Comparison of ENCODE assay signal across 23 cellular contexts in genomic region chr2:187826023-187826422, GRCh38.
DNase-seq lines count a peak whose midpoint lies in the region; ATAC-seq, FAIRE-seq and TF ChIP-seq lines count a peak whose summit lies in the region.
"Had no signal": no experiment of that assay in that cellular context is flagged by ENCODE, and none has a peak within 500 bp of the region (broad histone marks: within the 10 kb centered on the region; RNA-seq: fewer than 3 reads in every experiment).

No MANE protein-coding gene starts in this region.

- ATAC-seq in Right ventricle myocardium inferior, result no peak
- ATAC-seq: activated CD8-positive, alpha-beta T cell treated with anti-CD3 and anti-CD28 coated beads, Interleukin-2, amount 10 ng/mL, durations not matched to agents 7 days and 5 days; activated T-cell treated with anti-CD3 and anti-CD28 coated beads, Interleukin-2, amount 50 U/mL, for 72 hours; foreskin keratinocyte; K562; stimulated activated naive CD8-positive, alpha-beta T cell treated with anti-CD3 and anti-CD28 coated beads, Interleukin-15, amount 100 ng/mL, for 72 hours had no signal

- no peak overlapping the region for H2AFZ ChIP-seq in astrocyte (ENCODE audit: low read depth, low read length)
- H2AFZ ChIP-seq: neural progenitor cell had no signal

- H3K27ac ChIP-seq in astrocyte (ENCODE audit: low read depth, low read length) (no peak overlapping the region), endodermal cell (ENCODE audit: low read depth, low read length) (no peak overlapping the region)
- H3K27ac ChIP-seq: foreskin keratinocyte, neural progenitor cell, right atrium auricular region, VCaP had no signal

- H3K9me3 Mint-ChIP-seq in astrocyte (ENCODE audit: unreplicated experiment) (peaks cover 2% of the 10 kb centered on the region), endodermal cell (peaks cover 14% of the 10 kb centered on the region)

- H3K27me3 Mint-ChIP-seq in astrocyte (ENCODE audit: low read depth, unreplicated experiment), result no peaks in the 10 kb centered on the region
- H3K27me3 Mint-ChIP-seq in endodermal cell (ENCODE audit: insufficient read depth), result no peaks in the 10 kb centered on the region
- H3K27me3 Mint-ChIP-seq: activated naive CD8-positive, alpha-beta T cell treated with anti-CD3 and anti-CD28 coated beads, Interleukin-2, amount 10 ng/mL, durations not matched to agents 7 days and 5 days; stimulated activated naive CD8-positive, alpha-beta T cell treated with anti-CD3 and anti-CD28 coated beads, Interleukin-15, amount 100 ng/mL, for 72 hours had no signal

- no peak overlapping the region for H3K4me2 ChIP-seq in astrocyte (ENCODE audit: low read length)
- H3K4me2 ChIP-seq: neural progenitor cell had no signal

- H3K27ac Mint-ChIP-seq in astrocyte (ENCODE audit: unreplicated experiment) (no peak overlapping the region), endodermal cell (no peak overlapping the region)
- H3K27ac Mint-ChIP-seq: activated CD8-positive, alpha-beta T cell treated with anti-CD3 and anti-CD28 coated beads, Interleukin-2, amount 10 ng/mL, durations not matched to agents 7 days and 5 days; activated naive CD8-positive, alpha-beta T cell treated with anti-CD3 and anti-CD28 coated beads, Interleukin-2, amount 10 ng/mL, durations not matched to agents 7 days and 5 days; activated T-cell treated with anti-CD3 and anti-CD28 coated beads, Interleukin-2, amount 50 U/mL, for 72 hours; neural progenitor cell; stimulated activated naive CD8-positive, alpha-beta T cell treated with anti-CD3 and anti-CD28 coated beads, Interleukin-15, amount 100 ng/mL, for 72 hours had no signal

- intact Hi-C loops in Right ventricle myocardium inferior (cut with DNase I), result no loop called here

- FAIRE-seq in astrocyte (lab: Jason Lieb, UNC), result no peak
- FAIRE-seq: K562 had no signal

- TF ChIP-seq CTCF in astrocyte (IDR thresholded peaks at IDR 0.05; ENCODE audit: insufficient read depth, low read depth, low read length) (no peak), endodermal cell (conservative IDR thresholded peaks at IDR 0.05) (no peak), GM20000 (IDR thresholded peaks at IDR 0.05; ENCODE audit: extremely low read depth, missing control alignments) (no peak)

- DNase-seq in AG08395 (ENCODE audit: low spot score) (peak; percentile 9), HS-27A (ENCODE audit: low read depth) (peak; percentile 60), astrocyte (ENCODE audit: low read depth) (peak; percentile 29), kidney tubule cell (ENCODE audit: low spot score) (peak; percentile 54), endodermal cell (no peak), GM20000 (ENCODE audit: low spot score) (no peak), Right ventricle myocardium inferior (ENCODE audit: missing footprints) (no peak)
- no peak for DNase-seq in stimulated activated naive CD4-positive, alpha-beta T cell (lab: John Stamatoyannopoulos, UW)
- DNase-seq: activated CD8-positive, alpha-beta T cell treated with anti-CD3 and anti-CD28 coated beads, Interleukin-2, amount 10 ng/mL, durations not matched to agents 7 days and 5 days; activated naive CD8-positive, alpha-beta T cell treated with anti-CD3 and anti-CD28 coated beads, Interleukin-2, amount 10 ng/mL, durations not matched to agents 7 days and 5 days; activated T-cell treated with anti-CD3 and anti-CD28 coated beads, Interleukin-2, amount 50 U/mL, for 72 hours; Caco-2; effector CD8-positive, alpha-beta T cell; foreskin keratinocyte; midbrain; NCI-H1105; NCI-H82; RPMI8226; stimulated activated naive CD8-positive, alpha-beta T cell treated with anti-CD3 and anti-CD28 coated beads, Interleukin-15, amount 100 ng/mL, for 72 hours had no signal

- H3K36me3 ChIP-seq in astrocyte (ENCODE audit: insufficient read depth, low read length) (no peaks in the 10 kb centered on the region), endodermal cell (ENCODE audit: control insufficient read depth, insufficient read depth, low read length) (no peaks in the 10 kb centered on the region)
- H3K36me3 ChIP-seq: neural progenitor cell, right atrium auricular region had no signal

- no peak overlapping the region for H3K4me3 ChIP-seq in astrocyte (ENCODE audit: insufficient read depth, low read depth, low read length)
- H3K4me3 ChIP-seq in endodermal cell (ENCODE audit: low read length), result no peak overlapping the region
- H3K4me3 ChIP-seq: K562, neural progenitor cell, right atrium auricular region had no signal

- H3K36me3 Mint-ChIP-seq in astrocyte (ENCODE audit: low read depth, unreplicated experiment) (no peaks in the 10 kb centered on the region), endodermal cell (ENCODE audit: low read depth) (peaks cover 23% of the 10 kb centered on the region)
- H3K36me3 Mint-ChIP-seq: activated naive CD8-positive, alpha-beta T cell treated with anti-CD3 and anti-CD28 coated beads, Interleukin-2, amount 10 ng/mL, durations not matched to agents 7 days and 5 days had no signal

- no peaks in the 10 kb centered on the region for H3K9me3 ChIP-seq in astrocyte (ENCODE audit: insufficient read depth, low read depth, low read length)
- peaks cover 11% of the 10 kb centered on the region for H3K9me3 ChIP-seq in endodermal cell (ENCODE audit: control insufficient read depth, low read length)
- H3K9me3 ChIP-seq: Caco-2 had no signal

- 89 to 100% methylated on average over 2 of the region's 2 CpGs for WGBS in endodermal cell (ENCODE audit: insufficient coverage in 1 of 2, insufficient read length in 1 of 2), 2 experiments

- H3K4me3 Mint-ChIP-seq in astrocyte (ENCODE audit: unreplicated experiment) (no peak overlapping the region), endodermal cell (no peak overlapping the region)
- H3K4me3 Mint-ChIP-seq: activated CD8-positive, alpha-beta T cell treated with anti-CD3 and anti-CD28 coated beads, Interleukin-2, amount 10 ng/mL, durations not matched to agents 7 days and 5 days; activated naive CD8-positive, alpha-beta T cell treated with anti-CD3 and anti-CD28 coated beads, Interleukin-2, amount 10 ng/mL, durations not matched to agents 7 days and 5 days; activated T-cell treated with anti-CD3 and anti-CD28 coated beads, Interleukin-2, amount 50 U/mL, for 72 hours; neural progenitor cell; stimulated activated naive CD8-positive, alpha-beta T cell treated with anti-CD3 and anti-CD28 coated beads, Interleukin-15, amount 100 ng/mL, for 72 hours had no signal

- peaks cover 3% of the 10 kb centered on the region for H3K4me1 Mint-ChIP-seq in astrocyte (ENCODE audit: low read depth, unreplicated experiment)
- no peaks in the 10 kb centered on the region for H3K4me1 Mint-ChIP-seq in endodermal cell
- H3K4me1 Mint-ChIP-seq: activated naive CD8-positive, alpha-beta T cell treated with anti-CD3 and anti-CD28 coated beads, Interleukin-2, amount 10 ng/mL, durations not matched to agents 7 days and 5 days; neural progenitor cell; stimulated activated naive CD8-positive, alpha-beta T cell treated with anti-CD3 and anti-CD28 coated beads, Interleukin-15, amount 100 ng/mL, for 72 hours had no signal

- H4K20me1 ChIP-seq in astrocyte (ENCODE audit: insufficient read depth, low read length), result no peaks in the 10 kb centered on the region

- H3K27me3 ChIP-seq in astrocyte (ENCODE audit: insufficient read depth, low read length), result no peaks in the 10 kb centered on the region
- H3K27me3 ChIP-seq in endodermal cell (ENCODE audit: control insufficient read depth, insufficient read depth, low read length, poor library complexity, severe bottlenecking), result no peaks in the 10 kb centered on the region
- H3K27me3 ChIP-seq: foreskin keratinocyte, neural progenitor cell, right atrium auricular region had no signal

- H3K4me1 ChIP-seq in astrocyte (ENCODE audit: insufficient read depth, low read length) (no peaks in the 10 kb centered on the region), endodermal cell (ENCODE audit: control insufficient read depth, insufficient read depth, low read length) (no peaks in the 10 kb centered on the region)
- H3K4me1 ChIP-seq: Caco-2, foreskin keratinocyte, neural progenitor cell, right atrium auricular region had no signal

- H3K9ac ChIP-seq in astrocyte (ENCODE audit: low read length) (no peak overlapping the region), endodermal cell (ENCODE audit: extremely low read depth, low read length, poor library complexity, severe bottlenecking) (no peak overlapping the region)
- H3K9ac ChIP-seq: neural progenitor cell had no signal

- no peaks in the 10 kb centered on the region for H3K79me2 ChIP-seq in astrocyte (ENCODE audit: insufficient read depth, low read length)

Comparison
In these comparisons a context has a peak if more than half of its experiments do, and no peak if none do; other contexts are left out.
1. DNase-seq: peak in AG08395 (single experiment), HS-27A (single experiment), astrocyte (single experiment) and kidney tubule cell (single experiment); none in endodermal cell (single experiment), GM20000 (single experiment), stimulated activated naive CD4-positive, alpha-beta T cell (0 of 6) and Right ventricle myocardium inferior (single experiment).